ENCODE assay signal across 8 cellular contexts in genomic region chr1:10338047-10338446, GRCh38.
A peak's percentile ranks its signal among the peaks of the same experiment; 100 is the strongest.
DNase-seq lines count a peak whose midpoint lies in the region; ATAC-seq and TF ChIP-seq lines count a peak whose summit lies in the region.

No MANE protein-coding gene starts in this region.

- peaks cover 4% of the 10 kb centered on the region for H3K36me3 Mint-ChIP-seq in activated naive CD4-positive, alpha-beta T cell treated with anti-CD3 and anti-CD28 coated beads for 36 hours (ENCODE audit: low read depth)

- no peaks in the 10 kb centered on the region for H3K9me3 Mint-ChIP-seq in activated naive CD4-positive, alpha-beta T cell treated with anti-CD3 and anti-CD28 coated beads for 36 hours

- CTCF ChIA-PET in activated naive CD4-positive, alpha-beta T cell treated with anti-CD3 and anti-CD28 coated beads for 36 hours (lab: Charles Lee) = interaction anchor here (0.8 to 3.1 kb wide), 5 partner anchors 10 to 129 kb away, joined by 3 to 30 read pairs (median 6); partner anchors contain the start of gene KIF1B

- H3K27ac Mint-ChIP-seq in activated naive CD4-positive, alpha-beta T cell treated with anti-CD3 and anti-CD28 coated beads for 36 hours = no peak overlapping the region

- no peak for ATAC-seq in GM19397 (IDR thresholded peaks at IDR 0.05; ENCODE audit: unreplicated experiment)
- no peak for ATAC-seq in GM18505 (IDR thresholded peaks at IDR 0.05; ENCODE audit: unreplicated experiment)

- no peaks in the 10 kb centered on the region for H3K4me1 Mint-ChIP-seq in activated naive CD4-positive, alpha-beta T cell treated with anti-CD3 and anti-CD28 coated beads for 36 hours (ENCODE audit: low read depth)

- H3K4me3 Mint-ChIP-seq in activated naive CD4-positive, alpha-beta T cell treated with anti-CD3 and anti-CD28 coated beads for 36 hours = no peak overlapping the region

- intact Hi-C loops in activated naive CD4-positive, alpha-beta T cell treated with anti-CD3 and anti-CD28 coated beads for 36 hours (cut with micrococcal nuclease) = loop anchor here (1.0 kb wide), 2 partner anchors 128 to 388 kb away; partner anchors contain the start of gene KIF1B
- intact Hi-C loops in posterior cingulate gyrus (cut with DNase I) = loop anchor here (1.0 kb wide), 1 partner anchor 128 kb away; the partner anchor contains the start of gene KIF1B

- DNase-seq in activated gamma-delta T cell treated with Interleukin-2 at 50 U/mL for 16 hours (peak; percentile 29), activated gamma-delta T cell (lab: John Stamatoyannopoulos, UW) (no peak), NCI-H2227 (lab: John Stamatoyannopoulos, UW; ENCODE audit: unreplicated experiment) (peak; percentile 51), glomerular visceral epithelial cell (ENCODE audit: extremely low spot score) (peak; percentile 50), posterior cingulate gyrus (peak in 9 of 10 donors; percentile 37 to 95 (median 70))
- peak; percentile 70 for DNase-seq in activated naive CD4-positive, alpha-beta T cell treated with anti-CD3 and anti-CD28 coated beads for 36 hours

- no peaks in the 10 kb centered on the region for H3K27me3 Mint-ChIP-seq in activated naive CD4-positive, alpha-beta T cell treated with anti-CD3 and anti-CD28 coated beads for 36 hours (ENCODE audit: low read depth)

- TF ChIP-seq POLR2A in GM18505 (IDR thresholded peaks at IDR 0.05; ENCODE audit: borderline replicate concordance, extremely low read depth, insufficient read depth, insufficient read length) = no peak
